In the genomic region with DNA sequence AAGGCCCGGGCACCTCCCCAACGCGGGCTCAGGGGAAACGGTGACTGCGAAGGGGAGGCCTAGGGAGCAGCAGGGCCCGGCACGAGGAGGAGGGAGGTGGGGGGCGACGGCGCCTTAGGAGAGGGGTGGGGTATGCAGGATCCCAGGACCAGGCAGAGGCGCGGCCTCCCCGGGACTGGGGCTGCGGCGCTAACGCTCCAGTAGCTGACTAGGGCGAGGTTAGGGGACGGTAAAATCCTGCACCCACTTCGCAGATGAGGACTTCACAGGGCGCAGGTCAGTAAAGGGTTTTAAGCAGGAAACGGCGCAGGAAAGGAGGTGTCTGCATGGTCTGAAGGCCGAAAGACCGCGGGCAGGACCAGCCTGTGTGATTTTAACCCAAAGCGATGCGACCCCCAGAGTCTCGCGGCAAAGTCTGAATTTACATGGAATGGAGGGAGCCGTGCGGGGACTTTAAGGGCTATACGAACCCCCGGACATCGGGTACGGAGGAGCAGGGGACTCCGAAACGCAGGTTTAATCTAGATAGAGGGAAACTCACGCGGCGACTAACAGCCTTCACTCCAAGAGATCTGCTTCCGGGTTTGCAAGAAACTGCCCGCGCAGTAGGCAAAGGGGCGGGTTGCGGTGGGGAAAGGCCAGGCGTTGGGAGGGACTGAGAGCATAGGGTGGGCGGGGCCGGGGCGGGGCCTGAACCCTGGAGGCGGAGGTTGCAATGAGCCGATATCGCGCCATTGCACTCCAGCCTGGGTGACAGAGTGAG, we compare ENCODE assay signal across 8 cellular contexts. TPM values are rescaled to one million over a fixed set of nuclear protein-coding genes. Genes with fewer than 3 reads are reported as not detected.
DNase-seq lines count a peak whose midpoint lies in the region; ATAC-seq and TF ChIP-seq lines count a peak whose summit lies in the region.

A gene (minus strand): TSS at position 588 of the 763 bp plus-strand sequence. CDS start 10,460 bp downstream, outside the sequence.

- intact Hi-C loops in HCT116 (cut with micrococcal nuclease) = loop anchor here (10.0 kb wide), 2 partner anchors 172 to 552 kb away; a partner anchor contains a TSS

- TF ChIP-seq CTCF in C4-2B (conservative IDR thresholded peaks at IDR 0.05) = no peak
- TF ChIP-seq CTCF in HCT116 (IDR thresholded peaks at IDR 0.05 in 2 of 3, conservative IDR thresholded peaks at IDR 0.05 in 1 of 3; ENCODE audit: borderline replicate concordance in 1 of 3, insufficient read depth in 1 of 3, low read depth in 2 of 3, low read length in 2 of 3) = no peak
- no peak for TF ChIP-seq CTCF in Peyer's patch (IDR thresholded peaks at IDR 0.05)
- no peak for TF ChIP-seq CTCF in foreskin keratinocyte (conservative IDR thresholded peaks at IDR 0.05)
- no peak for TF ChIP-seq CTCF in neural cell (IDR thresholded peaks at IDR 0.05; ENCODE audit: poor library complexity, severe bottlenecking)

- ATAC-seq in HCT116 (0 out of 2 replicates have a peak, but pooled peaks have one; percentile 30), foreskin keratinocyte (peak; percentile 78), GM19452 (IDR thresholded peaks at IDR 0.05; ENCODE audit: unreplicated experiment) (no peak)
- ATAC-seq in stimulated activated naive B cell treated with anti-CD40 and anti-IgM and Interleukin-4, amounts not matched to agents 10 μg/mL and 1 μg/mL and 100 μg/mL, for 72 hours (replicated peaks) = peak; percentile 82 to 86

- BruUV-seq in HCT116 (replicated peaks; lab: Mats Ljungman, UMichigan) = no TSS peak

- peaks cover 6% of the 10 kb centered on the region for H3F3A ChIP-seq in neural cell (ENCODE audit: insufficient read depth, low read length, poor library complexity, severe bottlenecking)

- H2AFZ ChIP-seq in HCT116 (ENCODE audit: low read depth, low read length, poor library complexity, severe bottlenecking) = no peak within 1 kb of the TSS
- peak within 1 kb of the TSS; percentile 36 for H2AFZ ChIP-seq in neural cell (ENCODE audit: low read depth, low read length)

- no peaks in the 10 kb centered on the region for H3K9me2 ChIP-seq in HCT116 (ENCODE audit: insufficient read depth)
- H3K9me2 ChIP-seq in neural cell (ENCODE audit: insufficient read depth, low read length) = no peaks in the 10 kb centered on the region

- H3K27me3 ChIP-seq in HCT116 (ENCODE audit: insufficient read depth, low read length) (no peaks in the 10 kb centered on the region), Peyer's patch (no peaks in the 10 kb centered on the region), foreskin keratinocyte (no peaks in the 10 kb centered on the region), neural cell (ENCODE audit: insufficient read depth, low read depth, low read length) (no peaks in the 10 kb centered on the region)

- H3K9ac ChIP-seq in HCT116 (ENCODE audit: low read length) (no peak within 1 kb of the TSS), neural cell (ENCODE audit: low read length) (peak within 1 kb of the TSS; percentile 62)

- H3K36me3 Mint-ChIP-seq in stimulated activated naive B cell treated with anti-CD40 and anti-IgM and Interleukin-4, amounts not matched to agents 10 μg/mL and 1 μg/mL and 100 μg/mL, for 72 hours = peaks cover 24 to 36% of the 10 kb centered on the region in 2 donors

- TF ChIP-seq EP300 in neural cell (conservative IDR thresholded peaks at IDR 0.05; ENCODE audit: poor library complexity, severe bottlenecking) = no peak

- POLR2A ChIA-PET in HCT116 (lab: Charles Lee) = no interaction called here

- CTCF ChIA-PET in HCT116 (lab: Charles Lee) = no interaction called here

- peaks cover 4 to 8% of the 10 kb centered on the region in 2 experiments; a peak in 2 of 4 replicates for H3K9me3 ChIP-seq in HCT116 (ENCODE audit: control insufficient read depth in 1 of 2, insufficient read depth in 1 of 2, low read depth in 1 of 2, low read length in 2 of 2)
- H3K9me3 ChIP-seq in Peyer's patch = peaks cover 0 to 9% (median 2%) of the 10 kb centered on the region in 4 donors
- H3K9me3 ChIP-seq in neural cell (ENCODE audit: low read length) = no peaks in the 10 kb centered on the region

- peaks cover 36 to 41% of the 10 kb centered on the region in 2 donors for H3K4me1 Mint-ChIP-seq in stimulated activated naive B cell treated with anti-CD40 and anti-IgM and Interleukin-4, amounts not matched to agents 10 μg/mL and 1 μg/mL and 100 μg/mL, for 72 hours

- TF ChIP-seq RAD21 in HCT116 (IDR thresholded peaks at IDR 0.05; ENCODE audit: low read depth) (no peak), neural cell (conservative IDR thresholded peaks at IDR 0.05) (no peak)

- H3K36me3 ChIP-seq in HCT116 (ENCODE audit: control insufficient read depth in 1 of 2, insufficient read depth in 2 of 2, low read length in 2 of 2) (no peaks in the 10 kb centered on the region), Peyer's patch (no peaks in the 10 kb centered on the region), neural cell (ENCODE audit: insufficient read depth, low read length) (no peaks in the 10 kb centered on the region)

- peak within 1 kb of the TSS; percentile 92 to 96 for H3K4me3 Mint-ChIP-seq in stimulated activated naive B cell treated with anti-CD40 and anti-IgM and Interleukin-4, amounts not matched to agents 10 μg/mL and 1 μg/mL and 100 μg/mL, for 72 hours

- peak within 1 kb of the TSS; percentile 42 for H3K27ac ChIP-seq in C4-2B
- no peak within 1 kb of the TSS for H3K27ac ChIP-seq in HCT116 (ENCODE audit: low read depth, low read length)
- H3K27ac ChIP-seq in Peyer's patch = peak within 1 kb of the TSS; percentile 64 to 78 (median 71)
- peak within 1 kb of the TSS; percentile 83 for H3K27ac ChIP-seq in foreskin keratinocyte
- H3K27ac ChIP-seq in neural cell (ENCODE audit: low read length) = no peak within 1 kb of the TSS

- no peak for DNase-seq in HCT116 (ENCODE audit: low read depth, low spot score)
- DNase-seq in Peyer's patch = peak; percentile 85 to 95 (median 85)
- peak; percentile 77 for DNase-seq in activated gamma-delta T cell treated with Interleukin-2 at 50 U/mL for 16 hours
- DNase-seq in foreskin keratinocyte = peak; percentile 46 to 77
- peak; percentile 84 for DNase-seq in stimulated activated naive B cell treated with anti-CD40 and anti-IgM and Interleukin-4, amounts not matched to agents 10 μg/mL and 1 μg/mL and 100 μg/mL, for 72 hours

- peaks cover 11 to 19% of the 10 kb centered on the region in 2 donors for H3K9me3 Mint-ChIP-seq in stimulated activated naive B cell treated with anti-CD40 and anti-IgM and Interleukin-4, amounts not matched to agents 10 μg/mL and 1 μg/mL and 100 μg/mL, for 72 hours

- H3K27me3 Mint-ChIP-seq in stimulated activated naive B cell treated with anti-CD40 and anti-IgM and Interleukin-4, amounts not matched to agents 10 μg/mL and 1 μg/mL and 100 μg/mL, for 72 hours = no peaks in the 10 kb centered on the region

- RAD21 ChIA-PET in HCT116 (lab: Charles Lee; ENCODE audit: low non-redundant PET in 1 of 2, low total read pairs in 2 of 2, uncharacterized antibody in 2 of 2, unreplicated experiment in 2 of 2) = no interaction called here

- H3K4me1 ChIP-seq in HCT116 (ENCODE audit: control insufficient read depth in 1 of 2, insufficient read depth in 2 of 2, low read length in 2 of 2) = no peaks in the 10 kb centered on the region
- no peaks in the 10 kb centered on the region for H3K4me1 ChIP-seq in Peyer's patch
- H3K4me1 ChIP-seq in foreskin keratinocyte = no peaks in the 10 kb centered on the region

- H4K20me1 ChIP-seq in HCT116 (ENCODE audit: insufficient read depth) (no peaks in the 10 kb centered on the region), neural cell (ENCODE audit: insufficient read depth) (no peaks in the 10 kb centered on the region)

- H3K27ac Mint-ChIP-seq in stimulated activated naive B cell treated with anti-CD40 and anti-IgM and Interleukin-4, amounts not matched to agents 10 μg/mL and 1 μg/mL and 100 μg/mL, for 72 hours = peak within 1 kb of the TSS; percentile 95

- TF ChIP-seq POLR2A in HCT116 (IDR thresholded peaks at IDR 0.05; ENCODE audit: borderline replicate concordance, extremely low read depth, insufficient read depth, insufficient read length) (no peak), Peyer's patch (IDR thresholded peaks at IDR 0.05) (peak; percentile 35 to 56)

- peak within 1 kb of the TSS; percentile 21; the same call in 1 of the 2 replicates for H3K4me2 ChIP-seq in HCT116 (ENCODE audit: low read length)
- peak within 1 kb of the TSS; percentile 59 for H3K4me2 ChIP-seq in neural cell (ENCODE audit: low read length)

- H3K4me3 ChIP-seq in HCT116 (replicated peaks in 1 of 2; ENCODE audit: low read depth in 1 of 2, low read length in 2 of 2) = peak within 1 kb of the TSS in 1 of 2 experiments; percentile 31; a peak in 2 of 4 replicates
- H3K4me3 ChIP-seq in Peyer's patch = peak within 1 kb of the TSS; percentile 56 to 66 (median 60)
- H3K4me3 ChIP-seq in neural cell (ENCODE audit: low read length) = peak within 1 kb of the TSS; percentile 78

- H3K79me2 ChIP-seq in HCT116 (ENCODE audit: insufficient read depth, low read length) (no peaks in the 10 kb centered on the region), neural cell (replicated peaks; ENCODE audit: insufficient read depth, low read length) (no peaks in the 10 kb centered on the region)

TF ChIP-seq in HCT116, 20 proteins besides CTCF, POLR2A, EP300 and RAD21 (continues in another document):
- TF ChIP-seq ZFX (IDR thresholded peaks at IDR 0.05) = no peak
- TF ChIP-seq CBX3 (IDR thresholded peaks at IDR 0.05; ENCODE audit: low read depth) = no peak
- TF ChIP-seq ELF1 (IDR thresholded peaks at IDR 0.05; ENCODE audit: borderline replicate concordance, low read depth) = no peak
- no peak for TF ChIP-seq POLR2AphosphoS5 (IDR thresholded peaks at IDR 0.05; ENCODE audit: low read depth, low read length)
- no peak for TF ChIP-seq JUND (IDR thresholded peaks at IDR 0.05)

TF ChIP-seq in neural cell, 6 proteins besides CTCF, POLR2A, EP300 and RAD21 (continues in another document):
- no peak for TF ChIP-seq TAF1 (IDR thresholded peaks at IDR 0.05; ENCODE audit: low read depth)
- peak; percentile 24 for TF ChIP-seq POLR2AphosphoS5 (IDR thresholded peaks at IDR 0.05)

RNA-seq across cellular contexts. Expression of the gene that starts here (rescaled TPM):
- total RNA-seq in HCT116 (2021; ENCODE audit: unreplicated experiment) = 0.44 TPM
- 0.42 and 0.49 TPM in 2 replicates for polyA plus RNA-seq in HCT116 (2012)
- 1 to 10 TPM in 3 of 4 donors, not detected in 1; 1.4 to 6.0 (median 5.8) TPM for total RNA-seq in Peyer's patch
- total RNA-seq in foreskin keratinocyte = 1.2 and 2.0 TPM in 2 replicates
- polyA plus RNA-seq in foreskin keratinocyte = 0.65 and 1.2 TPM in 2 replicates
- polyA plus RNA-seq in neural cell = 2.6 and 2.8 TPM in 2 replicates
- 8.3 and 9.6 TPM in 2 replicates for polyA minus RNA-seq in neural cell

Comparison
In these comparisons a context has a peak if more than half of its experiments do, and no peak if none do; other contexts are left out.
1. Peak in ATAC-seq and H3K4me2 ChIP-seq in HCT116; RNA of the gene not detected or under 1 TPM.
2. H3K27ac ChIP-seq: peak in C4-2B (single experiment), Peyer's patch (4 of 4) and foreskin keratinocyte (single experiment); none in HCT116 (single experiment) and neural cell (single experiment).